20 cellular contexts compared by ENCODE assay signal in the genomic region with DNA sequence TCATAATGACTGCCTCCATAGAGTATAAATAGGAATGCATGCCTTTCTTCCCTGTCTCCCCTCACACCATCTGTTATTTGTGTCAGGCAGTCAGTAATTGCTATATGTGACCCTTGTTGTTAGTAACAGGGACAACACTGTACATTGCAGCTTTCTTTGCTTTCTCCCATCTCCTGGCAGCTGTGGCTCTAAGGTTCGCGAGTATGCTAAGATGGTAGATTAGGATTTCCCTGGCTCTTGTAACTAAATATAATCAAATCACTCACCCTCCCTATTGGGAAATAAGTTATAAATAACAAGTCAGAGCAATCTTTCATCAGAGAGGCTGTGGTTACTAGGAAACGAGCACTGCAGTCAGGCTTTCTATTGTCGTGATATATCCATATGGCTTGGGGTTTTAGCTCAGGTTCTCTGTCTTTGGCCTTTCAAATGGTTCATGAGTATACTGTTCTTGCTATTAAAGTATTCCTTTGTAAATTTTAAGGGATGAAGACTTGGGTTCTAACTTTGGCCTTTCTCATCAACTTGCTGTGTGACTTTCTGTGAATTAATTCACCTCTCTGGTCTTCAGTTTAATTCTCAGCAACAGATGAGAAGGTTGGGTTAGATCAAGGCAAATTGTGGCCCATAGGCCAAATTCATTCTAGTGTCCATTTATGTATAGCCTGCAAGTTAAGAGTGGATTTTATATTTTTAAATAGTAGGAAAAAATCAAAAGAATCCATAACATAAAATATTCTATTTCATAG. TPM values are rescaled to one million over a fixed set of nuclear protein-coding genes. Genes with fewer than 3 reads are reported as not detected.
DNase-seq lines count a peak whose midpoint lies in the region; ATAC-seq and TF ChIP-seq lines count a peak whose summit lies in the region.
"Had no signal": no experiment of that assay in that cellular context is flagged by ENCODE, and none has a peak within 500 bp of the region (broad histone marks: within the 10 kb centered on the region; RNA-seq: fewer than 3 reads in every experiment).

No MANE protein-coding gene starts in this region.

- no TSS peak for BruUV-seq in Calu3 (replicated peaks; lab: Mats Ljungman, UMichigan)

- H3K4me3 Mint-ChIP-seq in nephron progenitor cell, result no peak overlapping the region
- H3K4me3 Mint-ChIP-seq in Calu3 (ENCODE audit: low read depth, unreplicated experiment), result no peak overlapping the region
- H3K4me3 Mint-ChIP-seq: activated CD8-positive, alpha-beta T cell treated with anti-CD3 and anti-CD28 coated beads, Interleukin-2, amount 10 ng/mL, durations not matched to agents 7 days and 5 days; activated naive CD8-positive, alpha-beta T cell treated with anti-CD3 and anti-CD28 coated beads, Interleukin-2, amount 10 ng/mL, durations not matched to agents 7 days and 5 days; effector memory CD8-positive, alpha-beta T cell; naive B cell; stimulated activated memory B cell treated with anti-CD40 and anti-IgM and Interleukin-4, amounts not matched to agents 10 μg/mL and 1 μg/mL and 100 μg/mL, for 72 hours had no signal

- no peak overlapping the region for H3K4me3 ChIP-seq in choroid plexus epithelial cell (ENCODE audit: low read depth, low read length)

- no peaks in the 10 kb centered on the region for H3K9me3 Mint-ChIP-seq in nephron progenitor cell
- H3K9me3 Mint-ChIP-seq in Calu3 (ENCODE audit: low read depth, unreplicated experiment), result no peaks in the 10 kb centered on the region
- H3K9me3 Mint-ChIP-seq: activated naive CD8-positive, alpha-beta T cell treated with anti-CD3 and anti-CD28 coated beads, Interleukin-2, amount 10 ng/mL, durations not matched to agents 7 days and 5 days; effector memory CD8-positive, alpha-beta T cell; naive B cell; stimulated activated memory B cell treated with anti-CD40 and anti-IgM and Interleukin-4, amounts not matched to agents 10 μg/mL and 1 μg/mL and 100 μg/mL, for 72 hours had no signal

- no peaks in the 10 kb centered on the region for H3K36me3 Mint-ChIP-seq in nephron progenitor cell (ENCODE audit: low read depth)
- no peaks in the 10 kb centered on the region for H3K36me3 Mint-ChIP-seq in Calu3 (ENCODE audit: insufficient read depth, unreplicated experiment)
- H3K36me3 Mint-ChIP-seq: activated naive CD8-positive, alpha-beta T cell treated with anti-CD3 and anti-CD28 coated beads, Interleukin-2, amount 10 ng/mL, durations not matched to agents 7 days and 5 days; naive B cell; stimulated activated memory B cell treated with anti-CD40 and anti-IgM and Interleukin-4, amounts not matched to agents 10 μg/mL and 1 μg/mL and 100 μg/mL, for 72 hours had no signal

- CTCF ChIA-PET in Calu3 (lab: Charles Lee), result interaction anchor here (0.8 kb wide), 1 partner anchor 829 kb away, joined by 7 read pairs; no protein-coding TSS in a partner anchor

- H3K4me1 Mint-ChIP-seq in nephron progenitor cell, result peaks cover 39% of the 10 kb centered on the region
- no peaks in the 10 kb centered on the region for H3K4me1 Mint-ChIP-seq in Calu3 (ENCODE audit: low read depth, unreplicated experiment)
- H3K4me1 Mint-ChIP-seq: activated naive CD8-positive, alpha-beta T cell treated with anti-CD3 and anti-CD28 coated beads, Interleukin-2, amount 10 ng/mL, durations not matched to agents 7 days and 5 days; naive B cell had no signal

- TF ChIP-seq CTCF in choroid plexus epithelial cell (conservative IDR thresholded peaks at IDR 0.05; ENCODE audit: low read depth, low read length), result no peak
- no peak for TF ChIP-seq CTCF in nephron progenitor cell (IDR thresholded peaks at IDR 0.05)
- TF ChIP-seq CTCF in Calu3 (IDR thresholded peaks at IDR 0.05; ENCODE audit: unreplicated experiment), result no peak

- H3K27me3 Mint-ChIP-seq in nephron progenitor cell (ENCODE audit: low read depth, poor library complexity) (peaks cover 9% of the 10 kb centered on the region), Calu3 (ENCODE audit: unreplicated experiment) (peaks cover 79% of the 10 kb centered on the region)

- H3K27ac Mint-ChIP-seq in nephron progenitor cell (peak overlapping the region; percentile 15), Calu3 (ENCODE audit: unreplicated experiment) (no peak overlapping the region)
- H3K27ac Mint-ChIP-seq: activated CD8-positive, alpha-beta T cell treated with anti-CD3 and anti-CD28 coated beads, Interleukin-2, amount 10 ng/mL, durations not matched to agents 7 days and 5 days; activated naive CD8-positive, alpha-beta T cell treated with anti-CD3 and anti-CD28 coated beads, Interleukin-2, amount 10 ng/mL, durations not matched to agents 7 days and 5 days; effector memory CD8-positive, alpha-beta T cell; stimulated activated memory B cell treated with anti-CD40 and anti-IgM and Interleukin-4, amounts not matched to agents 10 μg/mL and 1 μg/mL and 100 μg/mL, for 72 hours had no signal

- intact Hi-C loops in Calu3 (cut with micrococcal nuclease; ENCODE audit: unreplicated experiment), result no loop called here

- DNase-seq in choroid plexus epithelial cell (ENCODE audit: low read depth) (peak; percentile 8), nephron progenitor cell (no peak), Calu3 (no peak), DMS153 treated with DMSO at 0.1 percent for 48 hours (lab: John Stamatoyannopoulos, UW; ENCODE audit: unreplicated experiment) (no peak)
- no peak for DNase-seq in activated CD4-positive, alpha-beta T cell treated with anti-CD3 and anti-CD28 coated beads, Interleukin-2, amount 50 U/mL, for 1 hour
- DNase-seq: activated CD8-positive, alpha-beta T cell treated with anti-CD3 and anti-CD28 coated beads, Interleukin-2, amount 10 ng/mL, durations not matched to agents 7 days and 5 days; activated naive CD8-positive, alpha-beta T cell treated with anti-CD3 and anti-CD28 coated beads, Interleukin-2, amount 10 ng/mL, durations not matched to agents 7 days and 5 days; DMS53; effector memory CD8-positive, alpha-beta T cell; foreskin fibroblast; naive B cell; NCI-H1417 treated with DMSO at 0.1 percent for 48 hours; PC-3; SK-N-SH; stimulated activated CD4-positive, alpha-beta T cell treated with anti-CD3 and anti-CD28 coated beads, Interleukin-12 subunit alpha, Interleukin-12 subunit beta, amount 100 ng/mL, for 4 hours had no signal

- ATAC-seq in GM21515 (IDR thresholded peaks at IDR 0.05; ENCODE audit: unreplicated experiment) (peak; percentile 8), HG03095 (IDR thresholded peaks at IDR 0.05; ENCODE audit: unreplicated experiment) (peak; percentile 17)
- ATAC-seq: activated CD8-positive, alpha-beta T cell treated with anti-CD3 and anti-CD28 coated beads, Interleukin-2, amount 10 ng/mL, durations not matched to agents 7 days and 5 days; effector memory CD8-positive, alpha-beta T cell; PC-3; stimulated activated memory B cell treated with anti-CD40 and anti-IgM and Interleukin-4, amounts not matched to agents 10 μg/mL and 1 μg/mL and 100 μg/mL, for 72 hours had no signal

RNA-seq across cellular contexts. Expression of a gene that starts 8.1 kb away (rescaled TPM):
- total RNA-seq in Calu3 (2022), result not detected in 2 replicates
- total RNA-seq: activated CD8-positive, alpha-beta T cell treated with anti-CD3 and anti-CD28 coated beads, Interleukin-2, amount 10 ng/mL, durations not matched to agents 7 days and 5 days; activated naive CD8-positive, alpha-beta T cell treated with anti-CD3 and anti-CD28 coated beads, Interleukin-2, amount 10 ng/mL, durations not matched to agents 7 days and 5 days; bronchial epithelial cell; liver; PC-3 had no signal

RNA-seq across cellular contexts. Expression of a gene that starts 59.2 kb away (rescaled TPM):
- not detected in 2 replicates for total RNA-seq in Calu3 (2022)
- total RNA-seq: activated CD8-positive, alpha-beta T cell treated with anti-CD3 and anti-CD28 coated beads, Interleukin-2, amount 10 ng/mL, durations not matched to agents 7 days and 5 days; activated naive CD8-positive, alpha-beta T cell treated with anti-CD3 and anti-CD28 coated beads, Interleukin-2, amount 10 ng/mL, durations not matched to agents 7 days and 5 days; bronchial epithelial cell; liver; PC-3 had no signal
